ENCODE assay signal across 18 cellular contexts in the genomic region with DNA sequence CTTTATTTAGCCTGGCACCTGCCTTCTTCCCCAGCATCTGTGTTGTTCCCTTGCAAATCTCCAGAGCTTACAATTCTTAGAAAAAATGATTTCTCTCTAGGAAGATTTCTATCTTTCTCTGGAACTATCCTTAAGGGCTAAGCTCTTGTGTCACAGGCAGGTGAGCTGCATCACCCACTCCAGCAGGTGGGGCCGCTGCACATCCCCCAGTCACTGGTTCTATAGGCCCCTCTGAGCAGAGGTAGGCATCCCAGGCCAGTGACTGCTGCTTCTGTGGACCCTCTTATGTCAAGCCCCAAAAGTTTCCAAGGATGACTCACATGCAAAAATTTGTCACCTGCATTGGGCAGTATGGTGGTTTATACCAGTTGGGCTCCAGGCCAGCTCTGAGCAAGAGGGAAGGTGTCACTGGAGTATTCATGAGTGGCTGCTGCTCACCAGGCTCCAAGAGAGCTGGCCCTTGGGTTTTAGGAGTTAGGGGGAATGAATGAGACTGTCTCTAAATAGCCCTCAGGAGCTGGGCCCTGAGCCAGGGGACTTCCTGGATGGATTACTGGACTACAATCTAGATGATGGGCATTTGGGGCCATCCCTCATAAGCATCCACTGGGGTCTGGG.
DNase-seq lines count a peak whose midpoint lies in the region; ATAC-seq, FAIRE-seq and TF ChIP-seq lines count a peak whose summit lies in the region.
"Had no signal": no experiment of that assay in that cellular context is flagged by ENCODE, and none has a peak within 500 bp of the region (broad histone marks: within the 10 kb centered on the region; RNA-seq: fewer than 3 reads in every experiment).

No MANE protein-coding gene starts in this region.

- no peaks in the 10 kb centered on the region for H3K4me1 ChIP-seq in H9 (ENCODE audit: insufficient read depth, low read length)
- H3K4me1 ChIP-seq in astrocyte (ENCODE audit: insufficient read depth, low read length), result peaks cover 2% of the 10 kb centered on the region

- no peak overlapping the region for H2BK20ac ChIP-seq in H9 (ENCODE audit: low read depth, low read length, poor library complexity, severe bottlenecking)

- H3K9ac ChIP-seq in H9 (ENCODE audit: extremely low read depth, insufficient read length, low read length), result no peak overlapping the region
- H3K9ac ChIP-seq in astrocyte (ENCODE audit: low read length), result no peak overlapping the region

- no peak for TF ChIP-seq POLR2A in GM12891 (IDR thresholded peaks at IDR 0.05; ENCODE audit: low read depth, low read length)

- no peak overlapping the region for H2BK12ac ChIP-seq in H9 (ENCODE audit: insufficient read length, low read depth, low read length)

- no peak overlapping the region for H3T11ph ChIP-seq in H9 (ENCODE audit: low read length)

- H3K23ac ChIP-seq in H9 (ENCODE audit: insufficient read length, low read depth, low read length), result no peak overlapping the region

- H3K79me1 ChIP-seq in H9 (ENCODE audit: insufficient read depth, low read depth, low read length, poor library complexity, severe bottlenecking), result no peaks in the 10 kb centered on the region

- H4K20me1 ChIP-seq in H9 (ENCODE audit: control insufficient read depth, insufficient read depth, insufficient read length) (no peaks in the 10 kb centered on the region), astrocyte (ENCODE audit: insufficient read depth, low read length) (no peaks in the 10 kb centered on the region)

- H3K27me3 ChIP-seq in H9 (ENCODE audit: insufficient read depth, low read length) (no peaks in the 10 kb centered on the region), astrocyte (ENCODE audit: insufficient read depth, low read length) (no peaks in the 10 kb centered on the region)
- H3K27me3 ChIP-seq: right atrium auricular region had no signal

- H3K27ac ChIP-seq in H9 (ENCODE audit: insufficient read length, low read depth, low read length) (no peak overlapping the region), astrocyte (ENCODE audit: low read depth, low read length) (no peak overlapping the region)
- H3K27ac ChIP-seq: epithelial cell of prostate, right atrium auricular region had no signal

- no peaks in the 10 kb centered on the region for H3K23me2 ChIP-seq in H9 (ENCODE audit: insufficient read length, low read depth, low read length, poor library complexity, severe bottlenecking)

- intact Hi-C loops in activated CD4-positive, alpha-beta T cell treated with anti-CD3 and anti-CD28 coated beads for 36 hours (cut with DNase I, micrococcal nuclease), result no loop called here
- intact Hi-C loops in activated CD4-positive, alpha-beta T cell treated with anti-CD3 and anti-CD28 coated beads, Interleukin-2, amount 10 ng/mL, durations not matched to agents 24 days and 14 days (cut with micrococcal nuclease), result no loop called here

- H3K4ac ChIP-seq in H9 (ENCODE audit: low read depth, low read length), result no peak overlapping the region

- TF ChIP-seq CTCF in H9 (conservative IDR thresholded peaks at IDR 0.05) (peak; percentile 51), astrocyte (IDR thresholded peaks at IDR 0.05; ENCODE audit: insufficient read depth, low read depth, low read length) (no peak), osteocyte (IDR thresholded peaks at IDR 0.05) (no peak)

- POLR2A ChIA-PET in activated CD4-positive, alpha-beta T cell treated with anti-CD3 and anti-CD28 coated beads for 36 hours (lab: Charles Lee), result no interaction called here

- FAIRE-seq in astrocyte (lab: Jason Lieb, UNC), result peak; percentile 88
- FAIRE-seq in GM12891 (lab: Jason Lieb, UNC), result no peak

- H2BK5ac ChIP-seq in H9 (ENCODE audit: insufficient read length, low read length), result no peak overlapping the region

- H2AFZ ChIP-seq in H9 (ENCODE audit: low read length) (no peak overlapping the region), astrocyte (ENCODE audit: low read depth, low read length) (no peak overlapping the region)

- no peak overlapping the region for H2BK15ac ChIP-seq in H9 (ENCODE audit: low read depth, low read length)

- DNase-seq in activated CD4-positive, alpha-beta T cell treated with anti-CD3 and anti-CD28 coated beads for 36 hours, result peak; percentile 20
- DNase-seq in activated CD4-positive, alpha-beta T cell treated with anti-CD3 and anti-CD28 coated beads, Interleukin-2, amount 10 ng/mL, durations not matched to agents 24 days and 14 days, result no peak
- DNase-seq in H9 (no peak), astrocyte (ENCODE audit: low read depth) (no peak), osteocyte (ENCODE audit: extremely low spot score, unreplicated experiment) (peak; percentile 65), NCI-H146 treated with DMSO at 0.1 percent for 48 hours (lab: John Stamatoyannopoulos, UW; ENCODE audit: unreplicated experiment) (no peak), GM12891 (ENCODE audit: insufficient read length, low spot score) (no peak)
- no peak for DNase-seq in effector CD8-positive, alpha-beta T cell (lab: John Stamatoyannopoulos, UW)
- DNase-seq: amygdala; naive B cell; NCI-H1105; OCI-M1; stimulated activated naive B cell treated with anti-CD40 and anti-IgM and Interleukin-4, amounts not matched to agents 10 μg/mL and 1 μg/mL and 100 μg/mL, for 72 hours; SW 1271 had no signal

- H4K91ac ChIP-seq in H9 (ENCODE audit: insufficient read length, low read depth, low read length), result no peak overlapping the region

- no CpG with 5 or more reads among the region's 1 CpG for WGBS in H9 (ENCODE audit: extremely low coverage, insufficient read length, low lambda C conversion rate)

- CTCF ChIA-PET in activated CD4-positive, alpha-beta T cell treated with anti-CD3 and anti-CD28 coated beads for 36 hours (lab: Charles Lee), result interaction anchor here (0.7 kb wide), 1 partner anchor 198 kb away, joined by 3 read pairs; no protein-coding TSS in a partner anchor

- no peak overlapping the region for H3K27ac Mint-ChIP-seq in activated CD4-positive, alpha-beta T cell treated with anti-CD3 and anti-CD28 coated beads for 36 hours
- no peak overlapping the region for H3K27ac Mint-ChIP-seq in activated CD4-positive, alpha-beta T cell treated with anti-CD3 and anti-CD28 coated beads, Interleukin-2, amount 10 ng/mL, durations not matched to agents 24 days and 14 days
- H3K27ac Mint-ChIP-seq in H9, result no peak overlapping the region
- H3K27ac Mint-ChIP-seq in astrocyte (ENCODE audit: unreplicated experiment), result no peak overlapping the region
- H3K27ac Mint-ChIP-seq in osteocyte (ENCODE audit: unreplicated experiment), result no peak overlapping the region
- H3K27ac Mint-ChIP-seq: activated T-helper 1 cell treated with anti-CD3 and anti-CD28 coated beads, Interleukin-12 subunit alpha, Interleukin-12 subunit beta, Interleukin-2, Interleukin-4 antibody, amounts not matched to agents 30 ng/mL and 10 ng/mL and 1 ng/mL, durations not matched to agents 14 hours and 24 hours and 36 hours; naive B cell; stimulated activated naive B cell treated with anti-CD40 and anti-IgM and Interleukin-4, amounts not matched to agents 10 μg/mL and 1 μg/mL and 100 μg/mL, for 72 hours had no signal

- H3K27me3 Mint-ChIP-seq in activated CD4-positive, alpha-beta T cell treated with anti-CD3 and anti-CD28 coated beads for 36 hours, result no peaks in the 10 kb centered on the region
- peaks cover 9% of the 10 kb centered on the region for H3K27me3 Mint-ChIP-seq in activated CD4-positive, alpha-beta T cell treated with anti-CD3 and anti-CD28 coated beads, Interleukin-2, amount 10 ng/mL, durations not matched to agents 24 days and 14 days
- peaks cover 7% of the 10 kb centered on the region for H3K27me3 Mint-ChIP-seq in H9 (ENCODE audit: low read depth)
- peaks cover 2% of the 10 kb centered on the region for H3K27me3 Mint-ChIP-seq in astrocyte (ENCODE audit: low read depth, unreplicated experiment)
- no peaks in the 10 kb centered on the region for H3K27me3 Mint-ChIP-seq in osteocyte (ENCODE audit: unreplicated experiment)

- H2BK120ac ChIP-seq in H9 (ENCODE audit: low read depth, low read length, poor library complexity, severe bottlenecking), result no peak overlapping the region

- H3K79me2 ChIP-seq in H9 (ENCODE audit: insufficient read depth, low read length) (no peaks in the 10 kb centered on the region), astrocyte (ENCODE audit: insufficient read depth, low read length) (no peaks in the 10 kb centered on the region)

- H3K4me3 Mint-ChIP-seq in activated CD4-positive, alpha-beta T cell treated with anti-CD3 and anti-CD28 coated beads for 36 hours, result no peak overlapping the region
- no peak overlapping the region for H3K4me3 Mint-ChIP-seq in activated CD4-positive, alpha-beta T cell treated with anti-CD3 and anti-CD28 coated beads, Interleukin-2, amount 10 ng/mL, durations not matched to agents 24 days and 14 days
- H3K4me3 Mint-ChIP-seq in H9 (no peak overlapping the region), astrocyte (ENCODE audit: unreplicated experiment) (no peak overlapping the region), osteocyte (ENCODE audit: unreplicated experiment) (no peak overlapping the region)
- H3K4me3 Mint-ChIP-seq: activated T-helper 1 cell treated with anti-CD3 and anti-CD28 coated beads, Interleukin-12 subunit alpha, Interleukin-12 subunit beta, Interleukin-2, Interleukin-4 antibody, amounts not matched to agents 30 ng/mL and 10 ng/mL and 1 ng/mL, durations not matched to agents 14 hours and 24 hours and 36 hours; naive B cell; stimulated activated naive B cell treated with anti-CD40 and anti-IgM and Interleukin-4, amounts not matched to agents 10 μg/mL and 1 μg/mL and 100 μg/mL, for 72 hours had no signal

- no peaks in the 10 kb centered on the region for H3K4me1 Mint-ChIP-seq in activated CD4-positive, alpha-beta T cell treated with anti-CD3 and anti-CD28 coated beads for 36 hours
- no peaks in the 10 kb centered on the region for H3K4me1 Mint-ChIP-seq in activated CD4-positive, alpha-beta T cell treated with anti-CD3 and anti-CD28 coated beads, Interleukin-2, amount 10 ng/mL, durations not matched to agents 24 days and 14 days
- H3K4me1 Mint-ChIP-seq in H9 (no peaks in the 10 kb centered on the region), astrocyte (ENCODE audit: low read depth, unreplicated experiment) (peaks cover 7% of the 10 kb centered on the region), osteocyte (ENCODE audit: unreplicated experiment) (peaks cover 2% of the 10 kb centered on the region)
- H3K4me1 Mint-ChIP-seq: naive B cell; stimulated activated naive B cell treated with anti-CD40 and anti-IgM and Interleukin-4, amounts not matched to agents 10 μg/mL and 1 μg/mL and 100 μg/mL, for 72 hours had no signal

- ATAC-seq in activated CD4-positive, alpha-beta T cell treated with anti-CD3 and anti-CD28 coated beads for 36 hours, result no peak
- ATAC-seq: activated CD4-positive, CD25-positive, alpha-beta regulatory T cell treated with anti-CD3 and anti-CD28 coated beads, Interleukin-2, amount 50 U/mL, for 24 hours; stimulated activated naive B cell treated with anti-CD40 and anti-IgM and Interleukin-4, amounts not matched to agents 10 μg/mL and 1 μg/mL and 100 μg/mL, for 72 hours had no signal

- H4K8ac ChIP-seq in H9 (replicated peaks; ENCODE audit: insufficient read length, low read depth, low read length), result no peak overlapping the region

- no peak overlapping the region for H3K18ac ChIP-seq in H9 (ENCODE audit: insufficient read length, low read depth, low read length)

- H3K4me2 ChIP-seq in H9 (ENCODE audit: insufficient read depth, insufficient read length, low read length) (no peak overlapping the region), astrocyte (ENCODE audit: low read length) (no peak overlapping the region)

- H2AK5ac ChIP-seq in H9 (ENCODE audit: insufficient read length, low read length), result no peak overlapping the region

- H3K4me3 ChIP-seq in astrocyte (ENCODE audit: insufficient read depth, low read depth, low read length), result no peak overlapping the region
- H3K4me3 ChIP-seq: right atrium auricular region had no signal

- no peak overlapping the region for H4K5ac ChIP-seq in H9 (ENCODE audit: insufficient read length, low read depth, low read length)

- H3K36me3 ChIP-seq in astrocyte (ENCODE audit: insufficient read depth, low read length), result no peaks in the 10 kb centered on the region
- H3K36me3 ChIP-seq: right atrium auricular region had no signal

- H3K14ac ChIP-seq in H9 (ENCODE audit: insufficient read depth, low read length), result no peak overlapping the region

- H3K9me3 ChIP-seq in H9 (ENCODE audit: control insufficient read depth, low read depth, low read length) (peaks cover 33% of the 10 kb centered on the region), astrocyte (ENCODE audit: insufficient read depth, low read depth, low read length) (no peaks in the 10 kb centered on the region)

- no peaks in the 10 kb centered on the region for H3K9me3 Mint-ChIP-seq in activated CD4-positive, alpha-beta T cell treated with anti-CD3 and anti-CD28 coated beads for 36 hours (ENCODE audit: low read depth)
- no peaks in the 10 kb centered on the region for H3K9me3 Mint-ChIP-seq in activated CD4-positive, alpha-beta T cell treated with anti-CD3 and anti-CD28 coated beads, Interleukin-2, amount 10 ng/mL, durations not matched to agents 24 days and 14 days
- peaks cover 78 to 80% of the 10 kb centered on the region in 2 experiments for H3K9me3 Mint-ChIP-seq in H9
- H3K9me3 Mint-ChIP-seq in astrocyte (ENCODE audit: unreplicated experiment), result peaks cover 2% of the 10 kb centered on the region
- H3K9me3 Mint-ChIP-seq in osteocyte (ENCODE audit: unreplicated experiment), result peaks cover 31% of the 10 kb centered on the region
- H3K9me3 Mint-ChIP-seq: activated T-helper 1 cell treated with anti-CD3 and anti-CD28 coated beads, Interleukin-12 subunit alpha, Interleukin-12 subunit beta, Interleukin-2, Interleukin-4 antibody, amounts not matched to agents 30 ng/mL and 10 ng/mL and 1 ng/mL, durations not matched to agents 14 hours and 24 hours and 36 hours had no signal

- H3K36me3 Mint-ChIP-seq in activated CD4-positive, alpha-beta T cell treated with anti-CD3 and anti-CD28 coated beads for 36 hours (ENCODE audit: low read depth), result no peaks in the 10 kb centered on the region
- no peaks in the 10 kb centered on the region for H3K36me3 Mint-ChIP-seq in activated CD4-positive, alpha-beta T cell treated with anti-CD3 and anti-CD28 coated beads, Interleukin-2, amount 10 ng/mL, durations not matched to agents 24 days and 14 days (ENCODE audit: low read depth)
- peaks cover 0 to 2% (median 0%) of the 10 kb centered on the region in 3 experiments; a peak in 1 of 7 replicates for H3K36me3 Mint-ChIP-seq in H9 (ENCODE audit: insufficient read depth in 1 of 3, low read depth in 3 of 3)
- H3K36me3 Mint-ChIP-seq in astrocyte (ENCODE audit: low read depth, unreplicated experiment), result no peaks in the 10 kb centered on the region
- peaks cover 6% of the 10 kb centered on the region for H3K36me3 Mint-ChIP-seq in osteocyte (ENCODE audit: unreplicated experiment)
- H3K36me3 Mint-ChIP-seq: stimulated activated naive B cell treated with anti-CD40 and anti-IgM and Interleukin-4, amounts not matched to agents 10 μg/mL and 1 μg/mL and 100 μg/mL, for 72 hours had no signal

- no peak overlapping the region for H3K56ac ChIP-seq in H9 (ENCODE audit: insufficient read length, low read depth, low read length)

Comparison
In these comparisons a context has a peak if more than half of its experiments do, and no peak if none do; other contexts are left out.
1. DNase-seq: peak in activated CD4-positive, alpha-beta T cell treated with anti-CD3 and anti-CD28 coated beads for 36 hours (single experiment) and osteocyte (single experiment); none in activated CD4-positive, alpha-beta T cell treated with anti-CD3 and anti-CD28 coated beads, Interleukin-2, amount 10 ng/mL, durations not matched to agents 24 days and 14 days (single experiment), H9 (single experiment), astrocyte (single experiment), effector CD8-positive, alpha-beta T cell (single experiment), NCI-H146 treated with DMSO at 0.1 percent for 48 hours (single experiment) and GM12891 (single experiment).